In the genomic region with DNA sequence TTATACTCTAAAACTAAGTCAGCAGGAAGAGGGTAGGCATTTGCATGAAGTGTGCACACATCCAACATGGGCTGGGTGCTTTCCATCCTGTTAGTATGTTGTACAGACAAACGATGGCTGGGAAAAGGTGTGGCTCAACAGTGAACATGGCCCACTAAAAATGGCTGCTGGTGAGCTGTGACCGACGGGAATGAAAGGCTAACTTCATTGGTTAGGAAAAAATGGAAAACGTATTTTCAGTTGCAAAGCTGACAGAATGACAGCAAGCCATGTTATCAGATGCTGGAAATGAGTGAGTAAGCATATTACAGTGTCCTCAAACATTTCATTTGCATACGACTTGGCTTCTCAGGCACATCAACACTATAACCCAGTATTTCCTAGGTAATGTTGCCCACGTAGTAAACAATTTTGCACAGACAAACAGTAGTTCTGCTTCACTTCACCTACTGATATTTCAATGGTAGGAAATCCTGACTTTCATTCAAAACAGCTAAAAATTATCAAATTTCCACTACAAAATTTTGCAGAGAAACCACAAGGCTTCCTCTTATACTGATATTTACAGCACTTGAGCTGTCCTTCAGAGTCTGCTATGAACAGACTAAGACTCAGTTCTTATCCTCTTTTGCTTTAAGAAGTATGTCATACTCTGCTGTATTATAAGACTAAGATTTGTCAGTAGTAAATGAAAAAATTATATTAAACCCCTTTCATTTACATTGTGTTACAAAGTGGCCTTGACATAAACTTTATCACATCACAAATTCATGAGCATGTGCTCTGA, we compare ENCODE assay signal across 1 cellular context.
TF ChIP-seq lines count a peak whose summit lies in the region.

No MANE protein-coding gene starts in this region.

TF ChIP-seq in GM12878, 131 proteins besides CTCF, POLR2A, EP300 and RAD21 (continued from another document):
- TF ChIP-seq, protein P1, sequence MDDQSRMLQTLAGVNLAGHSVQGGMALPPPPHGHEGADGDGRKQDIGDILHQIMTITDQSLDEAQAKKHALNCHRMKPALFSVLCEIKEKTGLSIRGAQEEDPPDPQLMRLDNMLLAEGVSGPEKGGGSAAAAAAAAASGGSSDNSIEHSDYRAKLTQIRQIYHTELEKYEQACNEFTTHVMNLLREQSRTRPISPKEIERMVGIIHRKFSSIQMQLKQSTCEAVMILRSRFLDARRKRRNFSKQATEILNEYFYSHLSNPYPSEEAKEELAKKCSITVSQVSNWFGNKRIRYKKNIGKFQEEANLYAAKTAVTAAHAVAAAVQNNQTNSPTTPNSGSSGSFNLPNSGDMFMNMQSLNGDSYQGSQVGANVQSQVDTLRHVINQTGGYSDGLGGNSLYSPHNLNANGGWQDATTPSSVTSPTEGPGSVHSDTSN (IDR thresholded peaks at IDR 0.05; ENCODE audit: insufficient replicate concordance, low read depth, low read length), result no peak
- TF ChIP-seq CBX3 (IDR thresholded peaks at IDR 0.05; ENCODE audit: borderline replicate concordance, low read depth), result no peak
- TF ChIP-seq, protein P2, sequence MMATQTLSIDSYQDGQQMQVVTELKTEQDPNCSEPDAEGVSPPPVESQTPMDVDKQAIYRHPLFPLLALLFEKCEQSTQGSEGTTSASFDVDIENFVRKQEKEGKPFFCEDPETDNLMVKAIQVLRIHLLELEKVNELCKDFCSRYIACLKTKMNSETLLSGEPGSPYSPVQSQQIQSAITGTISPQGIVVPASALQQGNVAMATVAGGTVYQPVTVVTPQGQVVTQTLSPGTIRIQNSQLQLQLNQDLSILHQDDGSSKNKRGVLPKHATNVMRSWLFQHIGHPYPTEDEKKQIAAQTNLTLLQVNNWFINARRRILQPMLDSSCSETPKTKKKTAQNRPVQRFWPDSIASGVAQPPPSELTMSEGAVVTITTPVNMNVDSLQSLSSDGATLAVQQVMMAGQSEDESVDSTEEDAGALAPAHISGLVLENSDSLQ (IDR thresholded peaks at IDR 0.05), result 0 out of 2 replicates have a peak, but pooled peaks have one; percentile 5
- TF ChIP-seq PML (IDR thresholded peaks at IDR 0.05; ENCODE audit: low read length), result no peak
- peak; percentile 70 for TF ChIP-seq YY1 (IDR thresholded peaks at IDR 0.05; ENCODE audit: low read depth, low read length)
- TF ChIP-seq TARDBP (IDR thresholded peaks at IDR 0.05; ENCODE audit: borderline replicate concordance), result no peak
- TF ChIP-seq POLR2AphosphoS2 (IDR thresholded peaks at IDR 0.05; ENCODE audit: low read depth, low read length), result no peak
- no peak for TF ChIP-seq EED (IDR thresholded peaks at IDR 0.05; ENCODE audit: low read depth)
- TF ChIP-seq BRCA1 (IDR thresholded peaks at IDR 0.05; ENCODE audit: low read depth, low read length), result no peak
- no peak for TF ChIP-seq SRF (IDR thresholded peaks at IDR 0.05; ENCODE audit: low read depth in 2 of 2, low read length in 2 of 2)
- peak; percentile 33; the same call in 1 of the 2 replicates for TF ChIP-seq RUNX3 (IDR thresholded peaks at IDR 0.05; ENCODE audit: low read length)
- TF ChIP-seq DPF2 (IDR thresholded peaks at IDR 0.05), result no peak
- TF ChIP-seq MTA3 (IDR thresholded peaks at IDR 0.05; ENCODE audit: borderline replicate concordance, low read length), result 0 out of 2 replicates have a peak, but pooled peaks have one; percentile 45
- TF ChIP-seq BHLHE40 (IDR thresholded peaks at IDR 0.05; ENCODE audit: borderline replicate concordance in 1 of 2, low read depth in 2 of 2, low read length in 1 of 2), result peak; percentile 28 to 60; a peak in 1 of 4 replicates
- no peak for TF ChIP-seq ESRRA (IDR thresholded peaks at IDR 0.05; ENCODE audit: low read length)
- TF ChIP-seq, protein P3, sequence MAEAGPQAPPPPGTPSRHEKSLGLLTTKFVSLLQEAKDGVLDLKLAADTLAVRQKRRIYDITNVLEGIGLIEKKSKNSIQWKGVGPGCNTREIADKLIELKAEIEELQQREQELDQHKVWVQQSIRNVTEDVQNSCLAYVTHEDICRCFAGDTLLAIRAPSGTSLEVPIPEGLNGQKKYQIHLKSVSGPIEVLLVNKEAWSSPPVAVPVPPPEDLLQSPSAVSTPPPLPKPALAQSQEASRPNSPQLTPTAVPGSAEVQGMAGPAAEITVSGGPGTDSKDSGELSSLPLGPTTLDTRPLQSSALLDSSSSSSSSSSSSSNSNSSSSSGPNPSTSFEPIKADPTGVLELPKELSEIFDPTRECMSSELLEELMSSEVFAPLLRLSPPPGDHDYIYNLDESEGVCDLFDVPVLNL (IDR thresholded peaks at IDR 0.05; ENCODE audit: low read depth, low read length), result no peak
- TF ChIP-seq NFXL1 (IDR thresholded peaks at IDR 0.05; ENCODE audit: borderline replicate concordance), result no peak
- no peak for TF ChIP-seq FOXM1 (IDR thresholded peaks at IDR 0.05; ENCODE audit: low read depth, low read length)
- TF ChIP-seq, protein P4, sequence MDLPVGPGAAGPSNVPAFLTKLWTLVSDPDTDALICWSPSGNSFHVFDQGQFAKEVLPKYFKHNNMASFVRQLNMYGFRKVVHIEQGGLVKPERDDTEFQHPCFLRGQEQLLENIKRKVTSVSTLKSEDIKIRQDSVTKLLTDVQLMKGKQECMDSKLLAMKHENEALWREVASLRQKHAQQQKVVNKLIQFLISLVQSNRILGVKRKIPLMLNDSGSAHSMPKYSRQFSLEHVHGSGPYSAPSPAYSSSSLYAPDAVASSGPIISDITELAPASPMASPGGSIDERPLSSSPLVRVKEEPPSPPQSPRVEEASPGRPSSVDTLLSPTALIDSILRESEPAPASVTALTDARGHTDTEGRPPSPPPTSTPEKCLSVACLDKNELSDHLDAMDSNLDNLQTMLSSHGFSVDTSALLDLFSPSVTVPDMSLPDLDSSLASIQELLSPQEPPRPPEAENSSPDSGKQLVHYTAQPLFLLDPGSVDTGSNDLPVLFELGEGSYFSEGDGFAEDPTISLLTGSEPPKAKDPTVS (IDR thresholded peaks at IDR 0.05; ENCODE audit: low read depth, low read length), result no peak
- TF ChIP-seq TAF1 (IDR thresholded peaks at IDR 0.05; ENCODE audit: borderline replicate concordance, low read depth, low read length), result no peak
- no peak for TF ChIP-seq RAD51 (IDR thresholded peaks at IDR 0.05)
- TF ChIP-seq WRNIP1 (IDR thresholded peaks at IDR 0.05; ENCODE audit: borderline replicate concordance, low read depth, low read length), result no peak
- TF ChIP-seq IRF4 (IDR thresholded peaks at IDR 0.05; ENCODE audit: low read depth, low read length), result no peak
TF ChIP-seq in GM12878: peak in this region for 11.
